Comparison of ENCODE assay signal across 8 cellular contexts in the genomic region with DNA sequence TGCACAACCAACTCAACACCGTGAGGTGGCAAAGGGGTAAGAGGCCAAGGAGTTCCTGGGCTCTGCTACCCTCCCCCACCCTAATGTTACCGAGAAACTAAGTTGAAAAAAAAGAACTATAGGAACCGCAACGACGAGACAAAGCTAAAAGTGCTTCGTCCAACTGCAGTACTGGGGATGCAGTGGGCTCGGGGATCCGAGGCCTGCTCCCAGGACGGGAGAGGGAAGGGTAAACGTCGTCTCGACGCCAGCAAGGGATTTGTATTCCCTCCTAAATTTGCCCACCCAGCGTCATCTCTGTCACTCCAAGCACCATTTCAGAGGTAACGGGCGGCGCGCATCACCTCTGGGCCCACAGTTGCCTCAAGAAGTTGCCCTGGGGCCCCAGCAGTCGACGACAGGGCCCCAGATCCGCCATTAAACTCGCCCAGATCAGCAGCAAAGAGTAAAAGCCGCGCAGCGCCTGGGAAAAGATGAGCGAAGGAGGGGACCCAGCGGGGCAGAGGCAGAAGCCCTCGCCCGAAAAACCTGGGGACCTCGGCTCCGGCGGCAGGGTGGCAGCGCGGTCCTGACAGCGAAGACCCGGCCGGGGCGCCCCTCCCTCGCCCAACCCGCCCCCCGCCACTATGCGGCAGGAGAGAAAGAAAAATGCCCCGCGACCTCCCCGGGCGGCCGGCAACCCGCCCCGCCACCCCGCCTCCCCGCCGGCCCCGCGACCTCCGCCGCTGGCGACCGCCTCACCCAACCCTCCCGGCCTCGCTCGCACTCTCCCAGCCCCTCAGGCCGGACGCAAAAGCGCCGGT. TPM values are rescaled to one million over a fixed set of nuclear protein-coding genes. Genes with fewer than 3 reads are reported as not detected.
DNase-seq lines count a peak whose midpoint lies in the region; ATAC-seq, FAIRE-seq and TF ChIP-seq lines count a peak whose summit lies in the region.

No MANE protein-coding gene starts in this region.

- H3K4me1 ChIP-seq in GM12878 (ENCODE audit: control insufficient read depth, insufficient read depth, low read length): peaks cover 13% of the 10 kb centered on the region
- peaks cover 12% of the 10 kb centered on the region; the same call in 1 of the 2 replicates for H3K4me1 ChIP-seq in iPS-20b (ENCODE audit: insufficient read depth, low read length)

- BruUV-seq in GM12878 (replicated peaks; lab: Mats Ljungman, UMichigan): no TSS peak

- intact Hi-C loops in GM12878 (cut with micrococcal nuclease; ENCODE audit: unreplicated experiment): loop anchor here (1.0 to 10.0 kb wide), 4 partner anchors 80 to 228 kb away; partner anchors contain the start of genes MPHOSPH8 and PSPC1

- TF ChIP-seq CTCF in GM12878 (IDR thresholded peaks at IDR 0.05 in 2 of 3, conservative IDR thresholded peaks at IDR 0.05 in 1 of 3; ENCODE audit: control insufficient read depth in 2 of 3, extremely low read depth in 1 of 3, insufficient read depth in 1 of 3, low read depth in 3 of 3, low read length in 3 of 3): no peak

- peak overlapping the region; percentile 75 for H2AFZ ChIP-seq in GM12878 (ENCODE audit: control insufficient read depth, low read depth, low read length)

- no peak for TF ChIP-seq EP300 in GM12878 (IDR thresholded peaks at IDR 0.05; ENCODE audit: borderline replicate concordance in 1 of 2, control insufficient read depth in 1 of 2, low read depth in 2 of 2, low read length in 2 of 2)

- peaks cover 44% of the 10 kb centered on the region for H3K79me2 ChIP-seq in GM12878 (ENCODE audit: control insufficient read depth, insufficient read depth, low read length)

- H3K4me2 ChIP-seq in GM12878 (ENCODE audit: control insufficient read depth, insufficient read depth): peak overlapping the region; percentile 76

- H3K9ac ChIP-seq in GM12878 (ENCODE audit: control insufficient read depth, insufficient read depth, low read length) (peak overlapping the region; percentile 83), iPS-20b (ENCODE audit: low read depth, low read length) (peak overlapping the region; percentile 85)

- CTCF ChIA-PET in GM12878 (lab: Yijun Ruan, JAX): interaction anchor here (1.1 to 2.4 kb wide), 5 partner anchors 11 to 100 kb away, joined by 3 to 10 read pairs (median 6); no protein-coding TSS in a partner anchor

- H3K27me3 ChIP-seq in GM12878 (replicated peaks in 1 of 2; ENCODE audit: control insufficient read depth in 2 of 2, insufficient read depth in 2 of 2, low read length in 1 of 2): no peaks in the 10 kb centered on the region
- H3K27me3 ChIP-seq in iPS-20b (ENCODE audit: insufficient read depth, low read length): no peaks in the 10 kb centered on the region

- DNase-seq in NCI-H2107 treated with DMSO at 0.1 percent for 48 hours (lab: John Stamatoyannopoulos, UW; ENCODE audit: unreplicated experiment) (peak; percentile 14), NCI-H2107 (lab: John Stamatoyannopoulos, UW) (no peak), T-helper 2 cell (peak; percentile 17 to 77 (median 30)), GM12878 (ENCODE audit: low read depth, low spot score) (no peak), NCI-H510A (lab: John Stamatoyannopoulos, UW) (no peak)

- under 1% methylated on average over 39 of the region's 65 CpGs for WGBS in GM12878 (ENCODE audit: insufficient coverage, insufficient replicate concordance, low lambda C conversion rate, missing lambda C conversion rate)

- POLR2A ChIA-PET in GM12878 (lab: Charles Lee): interaction anchor here (0.9 to 1.9 kb wide), 2 partner anchors 11 to 17 kb away, joined by 3 to 8 read pairs; no protein-coding TSS in a partner anchor

- H3K27ac ChIP-seq in GM12878 (ENCODE audit: control insufficient read depth, insufficient read depth) (peak overlapping the region; percentile 56), iPS-20b (ENCODE audit: low read length) (peak overlapping the region; percentile 27), skin epidermis (peak overlapping the region; percentile 39 to 100 (median 98))

- H3K36me3 ChIP-seq in GM12878 (ENCODE audit: control insufficient read depth in 2 of 2, insufficient read depth in 2 of 2, low read length in 1 of 2) (no peaks in the 10 kb centered on the region; a peak in 1 of 4 replicates), iPS-20b (ENCODE audit: insufficient read depth, low read depth, low read length) (peaks cover 10% of the 10 kb centered on the region; the same call in 1 of the 2 replicates)

- FAIRE-seq in GM12878 (lab: Jason Lieb, UNC): no peak

- RAD21 ChIA-PET in GM12878 (lab: Charles Lee; ENCODE audit: unreplicated experiment): interaction anchor here (1.0 to 1.8 kb wide), 2 partner anchors 65 to 80 kb away, joined by 3 to 6 read pairs; partner anchors contain the start of gene PSPC1

- TF ChIP-seq POLR2A in GM12878 (IDR thresholded peaks at IDR 0.05; ENCODE audit: low read depth, low read length): no peak

- no peak for TF ChIP-seq RAD21 in GM12878 (IDR thresholded peaks at IDR 0.05; ENCODE audit: insufficient read depth, low read depth, low read length)

- H3K9me3 ChIP-seq in GM12878 (replicated peaks; ENCODE audit: control insufficient read depth, insufficient read depth, low read length) (no peaks in the 10 kb centered on the region; the same call in 1 of the 3 replicates), iPS-20b (ENCODE audit: insufficient read depth, low read depth, low read length) (no peaks in the 10 kb centered on the region)

- H3K4me3 ChIP-seq in GM12878 (peak overlapping the region; percentile 82), iPS-20b (ENCODE audit: low read length) (peak overlapping the region; percentile 92), skin epidermis (peak overlapping the region; percentile 65 to 97 (median 84))

- peak; percentile 2 for ATAC-seq in HG03354 (IDR thresholded peaks at IDR 0.05; ENCODE audit: poor library complexity, severe bottlenecking, unreplicated experiment)
- ATAC-seq in GM12878: peak; percentile 9

- SMC1A ChIA-PET in GM12878 (lab: Charles Lee; ENCODE audit: uncharacterized antibody, unreplicated experiment): interaction anchor here (1.1 to 1.5 kb wide), 3 partner anchors 17 to 80 kb away, joined by 3 to 6 read pairs (median 4); partner anchors contain the start of gene PSPC1

- in situ Hi-C loops in GM12878 (cut with MboI): no loop called here

- no peaks in the 10 kb centered on the region for H4K20me1 ChIP-seq in GM12878 (ENCODE audit: control insufficient read depth, insufficient read depth)

TF ChIP-seq in GM12878, 131 proteins besides CTCF, POLR2A, EP300 and RAD21 (continues in another document):
- TF ChIP-seq MLLT1 (IDR thresholded peaks at IDR 0.05): 0 out of 2 replicates have a peak, but pooled peaks have one; percentile 35
- TF ChIP-seq, protein P1, sequence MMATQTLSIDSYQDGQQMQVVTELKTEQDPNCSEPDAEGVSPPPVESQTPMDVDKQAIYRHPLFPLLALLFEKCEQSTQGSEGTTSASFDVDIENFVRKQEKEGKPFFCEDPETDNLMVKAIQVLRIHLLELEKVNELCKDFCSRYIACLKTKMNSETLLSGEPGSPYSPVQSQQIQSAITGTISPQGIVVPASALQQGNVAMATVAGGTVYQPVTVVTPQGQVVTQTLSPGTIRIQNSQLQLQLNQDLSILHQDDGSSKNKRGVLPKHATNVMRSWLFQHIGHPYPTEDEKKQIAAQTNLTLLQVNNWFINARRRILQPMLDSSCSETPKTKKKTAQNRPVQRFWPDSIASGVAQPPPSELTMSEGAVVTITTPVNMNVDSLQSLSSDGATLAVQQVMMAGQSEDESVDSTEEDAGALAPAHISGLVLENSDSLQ (IDR thresholded peaks at IDR 0.05): 0 out of 2 replicates have a peak, but pooled peaks have one; percentile 9
- 0 out of 2 replicates have a peak, but pooled peaks have one; percentile 60 for TF ChIP-seq NBN (IDR thresholded peaks at IDR 0.05)
- TF ChIP-seq SMARCA5 (IDR thresholded peaks at IDR 0.05): 0 out of 2 replicates have a peak, but pooled peaks have one; percentile 77

RNA-seq across cellular contexts. Expression of gene ZMYM5, which starts 0.7 kb away (rescaled TPM):
- total RNA-seq in GM12878 (2013; cell fraction: nucleolus; rRNA removed): 52.4 and 59.0 TPM in 2 replicates
- total RNA-seq in GM12878 (2014; rRNA removed) (8.2 and 10.5 TPM in 2 replicates), GM12878 (2014; rRNA removed; fragmentation: Illumina TruSeq; extraction: Trizol) (13.3 and 14.1 TPM in 2 replicates), GM12878 (2021) (8.0 and 8.1 TPM in 2 replicates)
- polyA plus RNA-seq in GM12878 (2011; ENCODE audit: low read depth): 7.0 TPM
- polyA plus RNA-seq in GM12878 (2011; rRNA removed) (12.4 and 23.1 TPM in 2 replicates), GM12878 (2014; fragmentation: Illumina TruSeq; extraction: Trizol) (11.8 and 13.9 TPM in 2 replicates), GM12878 (2014; fragmentation: Nextera tagmentation; extraction: Ambion mirVana) (1 to 10 TPM; 7.7 to 9.4 TPM), GM12878 (2014; rRNA removed) (5.3 and 7.1 TPM in 2 replicates), GM12878 (2016; fragmentation: Nextera tagmentation; extraction: Ambion mirVana) (10 to 100 TPM; 13.2 to 13.7 TPM)
- polyA plus RNA-seq in GM12878 (2011; cell fraction: cytosol; rRNA removed): 2.9 and 4.6 TPM in 2 replicates
- 6.6 and 6.8 TPM in 2 replicates for polyA plus RNA-seq in GM12878 (2011; cell fraction: nucleus; rRNA removed)
- 9.1 and 11.2 TPM in 2 replicates for polyA plus RNA-seq in GM12878 (2012)
- polyA minus RNA-seq in GM12878 (2011; rRNA and poly(A)+ RNA removed): 6.6 and 11.8 TPM in 2 replicates
- polyA minus RNA-seq in GM12878 (2011; cell fraction: cytosol; rRNA and poly(A)+ RNA removed): 2.3 and 4.3 TPM in 2 replicates
- 5.4 and 6.0 TPM in 2 replicates for polyA minus RNA-seq in GM12878 (2011; cell fraction: nucleus; rRNA and poly(A)+ RNA removed)

Comparison
In these comparisons a context has a peak if more than half of its experiments do, and no peak if none do; other contexts are left out.
1. DNase-seq: peak in NCI-H2107 treated with DMSO at 0.1 percent for 48 hours (single experiment) and T-helper 2 cell (5 of 5); none in NCI-H2107 (single experiment), GM12878 (single experiment) and NCI-H510A (single experiment).
2. H3K27ac ChIP-seq: peak in every context shown above with its lines; median percentile 98 in skin epidermis; 56 in GM12878; 27 in iPS-20b.
3. Peak in every context shown above with its lines, with median percentiles within 50 percentile points of each other: H3K4me3 ChIP-seq.